In the genomic region with DNA sequence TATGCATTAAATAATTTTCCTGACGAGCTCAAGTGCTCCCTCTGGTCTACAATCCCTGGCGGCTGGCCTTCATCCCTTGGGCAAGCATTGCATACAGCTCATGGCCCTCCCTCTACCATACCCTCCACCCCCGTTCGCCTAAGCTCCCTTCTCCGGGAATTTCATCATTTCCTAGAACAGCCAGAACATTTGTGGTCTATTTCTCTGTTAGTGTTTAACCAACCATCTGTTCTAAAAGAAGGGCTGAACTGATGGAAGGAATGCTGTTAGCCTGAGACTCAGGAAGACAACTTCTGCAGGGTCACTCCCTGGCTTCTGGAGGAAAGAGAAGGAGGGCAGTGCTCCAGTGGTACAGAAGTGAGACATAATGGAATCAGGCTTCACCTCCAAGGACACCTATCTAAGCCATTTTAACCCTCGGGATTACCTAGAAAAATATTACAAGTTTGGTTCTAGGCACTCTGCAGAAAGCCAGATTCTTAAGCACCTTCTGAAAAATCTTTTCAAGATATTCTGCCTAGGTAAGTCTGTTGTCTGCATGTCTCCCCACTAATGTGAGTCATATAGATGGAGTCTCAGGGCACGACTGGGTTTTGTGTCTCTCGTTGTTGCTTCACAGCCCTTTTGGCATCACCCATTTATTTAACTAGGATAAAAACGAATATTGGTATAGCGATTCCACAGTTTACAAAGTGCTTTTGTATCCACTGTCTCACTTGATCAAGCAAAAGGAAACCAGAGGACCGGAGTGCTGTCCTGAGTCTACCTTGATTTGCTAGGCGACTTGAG, we compare ENCODE assay signal across 11 cellular contexts. TPM values are rescaled to one million over a fixed set of nuclear protein-coding genes. Genes with fewer than 3 reads are reported as not detected.
DNase-seq lines count a peak whose midpoint lies in the region; ATAC-seq, FAIRE-seq and TF ChIP-seq lines count a peak whose summit lies in the region.
"Had no signal": no experiment of that assay in that cellular context is flagged by ENCODE, and none has a peak within 500 bp of the region (broad histone marks: within the 10 kb centered on the region; RNA-seq: fewer than 3 reads in every experiment).

Gene NNMT (plus strand): TSS at position 210 of the 789 bp plus-strand sequence. CDS start 158 bp downstream, at position 368.

- CTCF ChIA-PET in endothelial cell of umbilical vein (lab: Charles Lee), result interaction anchor here (0.6 to 2.4 kb wide), 7 partner anchors 8 to 118 kb away, joined by 3 to 32 read pairs (median 5); no protein-coding TSS in a partner anchor

- peak; percentile 90 for FAIRE-seq in endothelial cell of umbilical vein (lab: Jason Lieb, UNC)

- peaks cover 31% of the 10 kb centered on the region for H3K4me1 Mint-ChIP-seq in mesothelial cell of epicardium
- H3K4me1 Mint-ChIP-seq in activated T-cell treated with anti-CD3 and anti-CD28 coated beads, Interleukin-2, amount 50 U/mL, for 72 hours (ENCODE audit: low read depth), result no peaks in the 10 kb centered on the region

- peaks cover 38% of the 10 kb centered on the region for H3K9me3 Mint-ChIP-seq in mesothelial cell of epicardium
- H3K9me3 Mint-ChIP-seq in activated T-cell treated with anti-CD3 and anti-CD28 coated beads, Interleukin-2, amount 50 U/mL, for 72 hours, result peaks cover 0 to 4% of the 10 kb centered on the region in 2 donors

- H3K4me1 ChIP-seq in endothelial cell of umbilical vein (ENCODE audit: control insufficient read depth, extremely low read depth, insufficient read depth, low read length) (peaks cover 66% of the 10 kb centered on the region), upper lobe of left lung (peaks cover 27 to 45% (median 30%) of the 10 kb centered on the region in 4 donors)

- dilution Hi-C loops in endothelial cell of umbilical vein (cut with MboI; ENCODE audit: extremely low pct_ligation_motif_present, low sequenced_read_pairs), result no loop called here

- TF ChIP-seq EP300 in upper lobe of left lung (IDR thresholded peaks at IDR 0.05), result peak; percentile 44 to 92 (median 85)

- intact Hi-C loops in endothelial cell of umbilical vein (cut with micrococcal nuclease), result loop anchor here (1.0 kb wide), 6 partner anchors 11 to 143 kb away; partner anchors contain the start of gene REXO2

- TF ChIP-seq CTCF in endothelial cell of umbilical vein (IDR thresholded peaks at IDR 0.05; ENCODE audit: extremely low read depth in 1 of 2, insufficient read depth in 1 of 2, low read depth in 1 of 2, low read length in 2 of 2) (peak in 1 of 2 donors; percentile 11), mesothelial cell of epicardium (IDR thresholded peaks at IDR 0.05; ENCODE audit: unreplicated experiment) (no peak), upper lobe of left lung (IDR thresholded peaks at IDR 0.05) (no peak)

- H3K27me3 Mint-ChIP-seq in mesothelial cell of epicardium (ENCODE audit: low read depth), result no peaks in the 10 kb centered on the region
- H3K27me3 Mint-ChIP-seq in activated T-cell treated with anti-CD3 and anti-CD28 coated beads, Interleukin-2, amount 50 U/mL, for 72 hours (ENCODE audit: low read depth), result no peaks in the 10 kb centered on the region

- H3K36me3 ChIP-seq in endothelial cell of umbilical vein (ENCODE audit: control insufficient read depth in 2 of 2, extremely low read depth in 1 of 2, insufficient read depth in 2 of 2, low read length in 2 of 2), result peaks cover 0 to 2% of the 10 kb centered on the region in 2 experiments
- peaks cover 0 to 12% (median 4%) of the 10 kb centered on the region in 4 donors for H3K36me3 ChIP-seq in upper lobe of left lung

- no peak within 1 kb of the TSS for H2AFZ ChIP-seq in endothelial cell of umbilical vein (ENCODE audit: low read depth, low read length)

- TF ChIP-seq POLR2A in endothelial cell of umbilical vein (IDR thresholded peaks at IDR 0.05; ENCODE audit: low read depth, low read length) (peak; percentile 86), upper lobe of left lung (IDR thresholded peaks at IDR 0.05) (peak in 2 of 4 donors; percentile 22 to 67)

- H3K4me2 ChIP-seq in endothelial cell of umbilical vein (ENCODE audit: insufficient read depth, low read length), result peak within 1 kb of the TSS; percentile 93

- no peaks in the 10 kb centered on the region for H4K20me1 ChIP-seq in endothelial cell of umbilical vein (replicated peaks; ENCODE audit: control insufficient read depth, extremely low read depth, insufficient read depth, low read length)

- POLR2A ChIA-PET in endothelial cell of umbilical vein (lab: Charles Lee), result interaction anchor here (0.6 to 1.9 kb wide), 8 partner anchors 8 to 618 kb away, joined by 3 to 33 read pairs (median 4); no protein-coding TSS in a partner anchor

- H3K9ac ChIP-seq in endothelial cell of umbilical vein (replicated peaks; ENCODE audit: extremely low read depth, insufficient read depth, low read length), result peak within 1 kb of the TSS; percentile 100

- 54 to 68% methylated on average over 12 of the region's 12 CpGs for WGBS in upper lobe of left lung, 2 donors

- H3K4me3 Mint-ChIP-seq in mesothelial cell of epicardium, result no peak within 1 kb of the TSS
- no peak within 1 kb of the TSS for H3K4me3 Mint-ChIP-seq in activated T-cell treated with anti-CD3 and anti-CD28 coated beads, Interleukin-2, amount 50 U/mL, for 72 hours
- H3K4me3 Mint-ChIP-seq: activated T-cell treated with anti-CD3 and anti-CD28 coated beads, Interleukin-2, amount 50 U/mL, for 24 hours had no signal

- H3K27me3 ChIP-seq in endothelial cell of umbilical vein (ENCODE audit: control insufficient read depth in 2 of 2, insufficient read depth in 2 of 2, low read length in 2 of 2), result no peaks in the 10 kb centered on the region
- H3K27me3 ChIP-seq in upper lobe of left lung, result no peaks in the 10 kb centered on the region

- H3K9me3 ChIP-seq in endothelial cell of umbilical vein (replicated peaks; ENCODE audit: control insufficient read depth, insufficient read depth, low read length) (no peaks in the 10 kb centered on the region), upper lobe of left lung (no peaks in the 10 kb centered on the region)

- H3K36me3 Mint-ChIP-seq in mesothelial cell of epicardium, result peaks cover 5% of the 10 kb centered on the region
- H3K36me3 Mint-ChIP-seq in activated T-cell treated with anti-CD3 and anti-CD28 coated beads, Interleukin-2, amount 50 U/mL, for 72 hours (ENCODE audit: insufficient read depth in 2 of 2), result peaks cover 0 to 8% of the 10 kb centered on the region in 2 donors

- H3K79me2 ChIP-seq in endothelial cell of umbilical vein (ENCODE audit: control insufficient read depth, insufficient read depth, low read length), result peaks cover 49% of the 10 kb centered on the region

- TSS peak; percentile 70 for BruUV-seq in endothelial cell of umbilical vein (replicated peaks; lab: Mats Ljungman, UMichigan)

- peak; percentile 96 for DNase-seq in NCI-H226
- DNase-seq in endothelial cell of umbilical vein (ENCODE audit: low read depth, low spot score), result peak; percentile 97
- no peak for DNase-seq in mesothelial cell of epicardium (ENCODE audit: low spot score in 2 of 2, unreplicated experiment in 2 of 2)
- peak in 1 of 2 donors; percentile 66 for DNase-seq in upper lobe of left lung
- no peak for DNase-seq in activated T-cell treated with anti-CD3 and anti-CD28 coated beads, Interleukin-2, amount 50 U/mL, for 72 hours
- no peak for DNase-seq in MV-4-11 (lab: John Stamatoyannopoulos, UW)
- DNase-seq in germinal center (ENCODE audit: low spot score), result no peak
- DNase-seq in NCI-H2029 treated with DMSO at 0.1 percent for 48 hours (lab: John Stamatoyannopoulos, UW), result no peak
- DNase-seq: activated T-cell treated with anti-CD3 and anti-CD28 coated beads, Interleukin-2, amount 50 U/mL, for 24 hours; NCI-H1417 treated with DMSO at 0.1 percent for 48 hours; stimulated activated CD4-positive, alpha-beta T cell treated with anti-CD3 and anti-CD28 coated beads, Interleukin-2, amount 100 ng/mL, for 48 hours had no signal

- H3K27ac ChIP-seq in endothelial cell of umbilical vein (ENCODE audit: insufficient read depth, low read depth, low read length) (peak within 1 kb of the TSS; percentile 100), upper lobe of left lung (peak within 1 kb of the TSS; percentile 79 to 89 (median 85))

- ATAC-seq in upper lobe of left lung (ENCODE audit: low FRiP score in 2 of 2), result peak; percentile 81 to 86
- no peak for ATAC-seq in activated T-cell treated with anti-CD3 and anti-CD28 coated beads, Interleukin-2, amount 50 U/mL, for 72 hours (replicated peaks in 1 of 2)

- H3K9me1 ChIP-seq in endothelial cell of umbilical vein (replicated peaks; ENCODE audit: control insufficient read depth, extremely low read depth, insufficient read depth, low read length), result no peaks in the 10 kb centered on the region

- H3K4me3 ChIP-seq in endothelial cell of umbilical vein (replicated peaks in 1 of 3; ENCODE audit: insufficient read depth in 1 of 3, low read depth in 1 of 3, low read length in 3 of 3) (peak within 1 kb of the TSS; percentile 85 to 99 (median 96)), upper lobe of left lung (peak within 1 kb of the TSS in 3 of 4 donors; percentile 32 to 43 (median 43))

- H3K27ac Mint-ChIP-seq in mesothelial cell of epicardium, result peak within 1 kb of the TSS; percentile 95
- H3K27ac Mint-ChIP-seq in activated T-cell treated with anti-CD3 and anti-CD28 coated beads, Interleukin-2, amount 50 U/mL, for 72 hours, result no peak within 1 kb of the TSS
- H3K27ac Mint-ChIP-seq: activated T-cell treated with anti-CD3 and anti-CD28 coated beads, Interleukin-2, amount 50 U/mL, for 24 hours had no signal

TF ChIP-seq in endothelial cell of umbilical vein, 7 proteins besides CTCF, POLR2A, EP300 and RAD21 (continues in another document):
- TF ChIP-seq EZH2 (IDR thresholded peaks at IDR 0.05; ENCODE audit: borderline replicate concordance, low read depth, low read length, severe bottlenecking) (no peak), POLR2AphosphoS5 (IDR thresholded peaks at IDR 0.05; ENCODE audit: insufficient read depth, low read depth, low read length) (peak; percentile 44), FOS (IDR thresholded peaks at IDR 0.05; ENCODE audit: borderline replicate concordance, insufficient read depth, low read length) (peak; percentile 31)
- TF ChIP-seq, protein P1, sequence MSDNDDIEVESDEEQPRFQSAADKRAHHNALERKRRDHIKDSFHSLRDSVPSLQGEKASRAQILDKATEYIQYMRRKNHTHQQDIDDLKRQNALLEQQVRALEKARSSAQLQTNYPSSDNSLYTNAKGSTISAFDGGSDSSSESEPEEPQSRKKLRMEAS (IDR thresholded peaks at IDR 0.05; ENCODE audit: insufficient read depth, insufficient read length), result no peak

RNA-seq across cellular contexts. Expression of gene NNMT, which starts in this region (rescaled TPM):
- total RNA-seq in endothelial cell of umbilical vein (300 and 330 TPM in 2 replicates), mesothelial cell of epicardium (0.54 to 2.4 TPM (median 2.3 TPM) in 3 replicates), upper lobe of left lung (100 to 1,000 TPM in 5 of 6 donors, 10 to 100 TPM in 1; 93.4 to 383 (median 208) TPM)
- 454 and 506 TPM in 2 replicates for polyA plus RNA-seq in endothelial cell of umbilical vein
- polyA plus RNA-seq in endothelial cell of umbilical vein (2011; cell fraction: cytosol; rRNA removed), result 458 and 555 TPM in 2 replicates
- 274 and 371 TPM in 2 replicates for polyA plus RNA-seq in endothelial cell of umbilical vein (2011; cell fraction: nucleus; rRNA removed)
- 482 and 590 TPM in 2 replicates for polyA plus RNA-seq in endothelial cell of umbilical vein (2012)
- polyA minus RNA-seq in endothelial cell of umbilical vein, result 169 and 179 TPM in 2 replicates
- polyA minus RNA-seq in endothelial cell of umbilical vein (2011; cell fraction: cytosol; rRNA and poly(A)+ RNA removed), result 120 TPM
- 292 and 324 TPM in 2 replicates for polyA minus RNA-seq in endothelial cell of umbilical vein (2011; cell fraction: nucleus; rRNA and poly(A)+ RNA removed)
- not detected for total RNA-seq in activated T-cell treated with anti-CD3 and anti-CD28 coated beads, Interleukin-2, amount 50 U/mL, for 72 hours

Comparison
In these comparisons a context has a peak if more than half of its experiments do, and no peak if none do; other contexts are left out.
1. RNA of gene NNMT (total RNA-seq): 300 to 330 TPM in endothelial cell of umbilical vein and 93.4 to 383 TPM in upper lobe of left lung; 0.54 to 2.4 TPM in mesothelial cell of epicardium and not detected in activated T-cell treated with anti-CD3 and anti-CD28 coated beads, Interleukin-2, amount 50 U/mL, for 72 hours; every median in the first group is over 10 times any median in the second.
2. DNase-seq: peak in NCI-H226 (single experiment) and endothelial cell of umbilical vein (single experiment); none in mesothelial cell of epicardium (0 of 2), activated T-cell treated with anti-CD3 and anti-CD28 coated beads, Interleukin-2, amount 50 U/mL, for 72 hours (0 of 2), MV-4-11 (single experiment), germinal center (single experiment) and NCI-H2029 treated with DMSO at 0.1 percent for 48 hours (single experiment).
3. ATAC-seq: peak in upper lobe of left lung (2 of 2); none in activated T-cell treated with anti-CD3 and anti-CD28 coated beads, Interleukin-2, amount 50 U/mL, for 72 hours (0 of 2).